In genomic region chr9:129069128-129069824, GRCh38 we compare ENCODE assay signal across 9 cellular contexts. TPM values are rescaled to one million over a fixed set of nuclear protein-coding genes. Genes with fewer than 3 reads are reported as not detected.
DNase-seq lines count a peak whose midpoint lies in the region; ATAC-seq and FAIRE-seq lines count a peak whose summit lies in the region.
"Had no signal": no experiment of that assay in that cellular context is flagged by ENCODE, and none has a peak within 500 bp of the region (broad histone marks: within the 10 kb centered on the region; RNA-seq: fewer than 3 reads in every experiment).

No MANE protein-coding gene starts in this region.

- H3K4me3 ChIP-seq in mesodermal cell (ENCODE audit: extremely low read depth, insufficient read depth, low read length, poor library complexity, severe bottlenecking), result no peak overlapping the region

- peaks cover 22% of the 10 kb centered on the region for H3K36me3 Mint-ChIP-seq in T-helper 2 cell treated with Interferon-gamma antibody and Interleukin-4, amounts not matched to agents 5 μg/mL and 100 μg/mL, for 36 hours (ENCODE audit: low read depth)

- peak overlapping the region; percentile 10 for H3K27ac ChIP-seq in mesodermal cell (ENCODE audit: low read depth, low read length, severe bottlenecking)

- ATAC-seq in HG02642 (IDR thresholded peaks at IDR 0.05; ENCODE audit: poor library complexity, unreplicated experiment), result peak; percentile 64

- H3K4me1 Mint-ChIP-seq in T-helper 2 cell treated with Interferon-gamma antibody and Interleukin-4, amounts not matched to agents 5 μg/mL and 100 μg/mL, for 36 hours (ENCODE audit: low read depth), result peaks cover 18% of the 10 kb centered on the region

- H3K4me1 ChIP-seq in mesodermal cell (ENCODE audit: control insufficient read depth, insufficient read depth, low read length, poor library complexity, severe bottlenecking), result peaks cover 5% of the 10 kb centered on the region

- WGBS in mesodermal cell (ENCODE audit: insufficient coverage in 2 of 2), 2 experiments, result 91 to 92% methylated on average over 22 of the region's 27 CpGs

- peaks cover 46% of the 10 kb centered on the region for H3K36me3 ChIP-seq in mesodermal cell (ENCODE audit: control insufficient read depth, insufficient read depth, low read length)

- no peaks in the 10 kb centered on the region for H3K27me3 Mint-ChIP-seq in T-helper 2 cell treated with Interferon-gamma antibody and Interleukin-4, amounts not matched to agents 5 μg/mL and 100 μg/mL, for 36 hours (ENCODE audit: low read depth)

- no peak overlapping the region for H3K4me3 Mint-ChIP-seq in T-helper 2 cell treated with Interferon-gamma antibody and Interleukin-4, amounts not matched to agents 5 μg/mL and 100 μg/mL, for 36 hours

- no peaks in the 10 kb centered on the region for H3K9me3 Mint-ChIP-seq in T-helper 2 cell treated with Interferon-gamma antibody and Interleukin-4, amounts not matched to agents 5 μg/mL and 100 μg/mL, for 36 hours

- DNase-seq in T-helper 2 cell treated with Interferon-gamma antibody and Interleukin-4, amounts not matched to agents 5 μg/mL and 100 μg/mL, for 36 hours (ENCODE audit: low spot score), result peak; percentile 41
- peak; percentile 82 for DNase-seq in amniotic epithelial cell (ENCODE audit: low read depth)
- peak; percentile 13 to 58 (median 32) for DNase-seq in stimulated activated naive CD4-positive, alpha-beta T cell (lab: John Stamatoyannopoulos, UW)
- DNase-seq in NCI-H748 (lab: John Stamatoyannopoulos, UW; ENCODE audit: unreplicated experiment), result no peak
- DNase-seq in D341Med (ENCODE audit: low spot score), result no peak
- DNase-seq in RCC 7860 (ENCODE audit: low spot score), result no peak

- no peak for FAIRE-seq in RCC 7860 (lab: Jason Lieb, UNC)
- FAIRE-seq: islet of Langerhans had no signal

- peak overlapping the region; percentile 86 for H3K27ac Mint-ChIP-seq in T-helper 2 cell treated with Interferon-gamma antibody and Interleukin-4, amounts not matched to agents 5 μg/mL and 100 μg/mL, for 36 hours

- no peaks in the 10 kb centered on the region for H3K9me3 ChIP-seq in mesodermal cell (ENCODE audit: control insufficient read depth, low read length)

RNA-seq across cellular contexts. Expression of gene DOLPP1, which starts 11.6 kb away (rescaled TPM):
- polyA plus RNA-seq in mesodermal cell (2013, experiment 1 of 2), result 18.4 TPM
- 14.8 TPM for polyA plus RNA-seq in mesodermal cell (2013, experiment 2 of 2)

RNA-seq across cellular contexts. Expression of gene MIGA2, which starts 32.9 kb away (rescaled TPM):
- polyA plus RNA-seq in mesodermal cell (2013, experiment 1 of 2), result 15.4 TPM
- 14.2 TPM for polyA plus RNA-seq in mesodermal cell (2013, experiment 2 of 2)

RNA-seq across cellular contexts. Expression of gene SH3GLB2, which starts 41.1 kb away (rescaled TPM):
- 54.4 TPM for polyA plus RNA-seq in mesodermal cell (2013, experiment 1 of 2)
- polyA plus RNA-seq in mesodermal cell (2013, experiment 2 of 2), result 46.7 TPM

RNA-seq across cellular contexts. Expression of gene CRAT, which starts 41.3 kb away (rescaled TPM):
- polyA plus RNA-seq in mesodermal cell (2013, experiment 1 of 2), result 27.2 TPM
- polyA plus RNA-seq in mesodermal cell (2013, experiment 2 of 2), result 24.9 TPM

RNA-seq across cellular contexts. Expression of gene PTPA, which starts 41.9 kb away (rescaled TPM):
- 128 TPM for polyA plus RNA-seq in mesodermal cell (2013, experiment 1 of 2)
- polyA plus RNA-seq in mesodermal cell (2013, experiment 2 of 2), result 108 TPM

Comparison
In these comparisons a context has a peak if more than half of its experiments do, and no peak if none do; other contexts are left out.
1. DNase-seq: peak in T-helper 2 cell treated with Interferon-gamma antibody and Interleukin-4, amounts not matched to agents 5 μg/mL and 100 μg/mL, for 36 hours (single experiment), amniotic epithelial cell (single experiment) and stimulated activated naive CD4-positive, alpha-beta T cell (6 of 6); none in NCI-H748 (single experiment), D341Med (single experiment) and RCC 7860 (single experiment).